Comparison of ENCODE assay signal across 11 cellular contexts in genomic region chr2:133927894-133928293, GRCh38.
"Had no signal": no experiment of that assay in that cellular context is flagged by ENCODE, and none has a peak within 500 bp of the region (broad histone marks: within the 10 kb centered on the region; RNA-seq: fewer than 3 reads in every experiment).

No MANE protein-coding gene starts in this region.

- H3K4me1 ChIP-seq: HAP-1 had no signal

- H2AFZ ChIP-seq: GM23248, GM23338 had no signal

- H3K4me2 ChIP-seq: GM23338 had no signal

- H3K9me3 ChIP-seq: HAP-1 had no signal

- H3K9ac ChIP-seq: GM23248 had no signal

- DNase-seq: GM23248, GOT3, H7, H9, HCEC 1CT, HFFc6 had no signal

- H3K4me3 ChIP-seq: GM23248, GM23338, HAP-1 had no signal

- FAIRE-seq: H1, H54 had no signal

- H3K27ac ChIP-seq: GM23248 had no signal

- H3K36me3 ChIP-seq: HAP-1 had no signal

- ATAC-seq: GM23338, HCT116 had no signal
